In genomic region chr11:6556139-6556949, GRCh38 we compare ENCODE assay signal across 20 cellular contexts. TPM values are rescaled to one million over a fixed set of nuclear protein-coding genes. Genes with fewer than 3 reads are reported as not detected.
DNase-seq lines count a peak whose midpoint lies in the region; ATAC-seq, FAIRE-seq and TF ChIP-seq lines count a peak whose summit lies in the region.
"Had no signal": no experiment of that assay in that cellular context is flagged by ENCODE, and none has a peak within 500 bp of the region (broad histone marks: within the 10 kb centered on the region; RNA-seq: fewer than 3 reads in every experiment).

No MANE protein-coding gene starts in this region.

- no peak overlapping the region; the same call in 1 of the 2 replicates for H2BK5ac ChIP-seq in H1 (ENCODE audit: low read depth, low read length)

- H2BK120ac ChIP-seq in H1 (replicated peaks; ENCODE audit: low read depth, low read length): no peak overlapping the region

- no peaks in the 10 kb centered on the region for H3K9me3 ChIP-seq in H1 (ENCODE audit: insufficient read depth in 2 of 2, low read depth in 1 of 2, low read length in 1 of 2)
- H3K9me3 ChIP-seq: SJSA1 had no signal

- WGBS in H1 (ENCODE audit: extremely low coverage in 1 of 2, insufficient coverage in 1 of 2, insufficient read length in 1 of 2, insufficient replicate concordance in 2 of 2, low coverage in 1 of 2, low lambda C conversion rate in 2 of 2, missing lambda C conversion rate in 1 of 2), 2 experiments: 93% methylated on average over 11 of the region's 11 CpGs; no CpG with 5 or more reads in 1 of the 2 experiments

- no peak overlapping the region for H3K27ac ChIP-seq in H1 (ENCODE audit: low read depth, low read length)
- H3K27ac ChIP-seq: 22Rv1, GM23248, PC-9, SJSA1 had no signal

- H3K9ac ChIP-seq in H1 (replicated peaks in 1 of 4; ENCODE audit: extremely low read depth in 1 of 4, low read depth in 3 of 4, low read length in 3 of 4): no peak overlapping the region
- H3K9ac ChIP-seq: GM23248 had no signal

- no peak for TF ChIP-seq CTCF in activated CD8-positive, alpha-beta T cell treated with anti-CD3 and anti-CD28 coated beads for 36 hours (IDR thresholded peaks at IDR 0.05)
- TF ChIP-seq CTCF in H1 (IDR thresholded peaks at IDR 0.05; ENCODE audit: control extremely low read depth in 1 of 3, insufficient read depth in 1 of 3, low read depth in 1 of 3, low read length in 3 of 3): no peak

- no peak overlapping the region for H3K56ac ChIP-seq in H1 (replicated peaks; ENCODE audit: insufficient read length, low read depth, low read length)

- no peak overlapping the region for H2BK12ac ChIP-seq in H1 (ENCODE audit: low read depth, low read length)

- TF ChIP-seq EP300 in H1 (IDR thresholded peaks at IDR 0.05; ENCODE audit: borderline replicate concordance in 1 of 2, low read depth in 2 of 2, low read length in 2 of 2): no peak

- H3K4me3 ChIP-seq in H1 (ENCODE audit: extremely low read depth in 1 of 4, insufficient read depth in 2 of 4, low read depth in 3 of 4, low read length in 4 of 4): no peak overlapping the region
- H3K4me3 ChIP-seq: GM23248, PC-9, SJSA1 had no signal

- no peak overlapping the region for H3K4me2 ChIP-seq in H1 (ENCODE audit: insufficient read depth in 1 of 2, low read depth in 2 of 2, low read length in 2 of 2)
- H3K4me2 ChIP-seq: PC-9 had no signal

- no peak overlapping the region for H3K4ac ChIP-seq in H1 (replicated peaks; ENCODE audit: insufficient read length, low read depth, low read length)

- H2AK5ac ChIP-seq in H1 (ENCODE audit: low read depth, low read length): 0 out of 2 replicates have a peak overlapping the region, but pooled peaks have one; percentile 30

- TF ChIP-seq POLR2A in H1 (IDR thresholded peaks at IDR 0.05; ENCODE audit: control extremely low read depth in 1 of 2, low read depth in 2 of 2, low read length in 2 of 2): no peak

- intact Hi-C loops in activated CD8-positive, alpha-beta T cell treated with anti-CD3 and anti-CD28 coated beads for 36 hours (cut with micrococcal nuclease): no loop called here

- no peak overlapping the region for H3K27ac Mint-ChIP-seq in activated CD8-positive, alpha-beta T cell treated with anti-CD3 and anti-CD28 coated beads, Interleukin-2, amount 10 ng/mL, durations not matched to agents 7 days and 5 days
- no peak overlapping the region for H3K27ac Mint-ChIP-seq in activated CD8-positive, alpha-beta T cell treated with anti-CD3 and anti-CD28 coated beads for 36 hours

- DNase-seq in activated CD8-positive, alpha-beta T cell treated with anti-CD3 and anti-CD28 coated beads, Interleukin-2, amount 10 ng/mL, durations not matched to agents 7 days and 5 days: peak; percentile 9
- DNase-seq in activated CD8-positive, alpha-beta T cell treated with anti-CD3 and anti-CD28 coated beads for 36 hours: no peak
- no peak for DNase-seq in H1 (ENCODE audit: low read depth in 1 of 2, low spot score in 2 of 2)
- DNase-seq in mesenteric fat pad (ENCODE audit: low spot score): peak; percentile 77
- peak; percentile 57 for DNase-seq in renal cortical epithelial cell (ENCODE audit: low read depth)
- no peak for DNase-seq in A172 (ENCODE audit: low spot score)
- no peak for DNase-seq in NCI-H1930 (lab: John Stamatoyannopoulos, UW)
- DNase-seq in DMS79 (lab: John Stamatoyannopoulos, UW): no peak
- DNase-seq: COR-L47, DMS 273 treated with DMSO at 0.1 percent for 48 hours, GDM1, GM23248, NCI-H1417, NCI-H187 treated with DMSO at 0.1 percent for 48 hours, NCI-H345, NCI-H526, PC-9 had no signal

- no peak for TF ChIP-seq RAD21 in H1 (IDR thresholded peaks at IDR 0.05 in 1 of 2, conservative IDR thresholded peaks at IDR 0.05 in 1 of 2; ENCODE audit: low read depth in 2 of 2, low read length in 2 of 2)

- no peaks in the 10 kb centered on the region for H3K36me3 Mint-ChIP-seq in activated CD8-positive, alpha-beta T cell treated with anti-CD3 and anti-CD28 coated beads, Interleukin-2, amount 10 ng/mL, durations not matched to agents 7 days and 5 days (ENCODE audit: low read depth)
- no peaks in the 10 kb centered on the region for H3K36me3 Mint-ChIP-seq in activated CD8-positive, alpha-beta T cell treated with anti-CD3 and anti-CD28 coated beads for 36 hours (ENCODE audit: low read depth)

- no peaks in the 10 kb centered on the region for H3K4me1 Mint-ChIP-seq in activated CD8-positive, alpha-beta T cell treated with anti-CD3 and anti-CD28 coated beads, Interleukin-2, amount 10 ng/mL, durations not matched to agents 7 days and 5 days (ENCODE audit: low read depth)
- H3K4me1 Mint-ChIP-seq in activated CD8-positive, alpha-beta T cell treated with anti-CD3 and anti-CD28 coated beads for 36 hours (ENCODE audit: low read depth): no peaks in the 10 kb centered on the region
- H3K4me1 Mint-ChIP-seq: CD14-positive monocyte had no signal

- no peaks in the 10 kb centered on the region for H3K23me2 ChIP-seq in H1 (ENCODE audit: low read depth, low read length)

- CTCF ChIA-PET in activated CD8-positive, alpha-beta T cell treated with anti-CD3 and anti-CD28 coated beads, Interleukin-2, amount 10 ng/mL, durations not matched to agents 7 days and 5 days (lab: Charles Lee): no interaction called here
- CTCF ChIA-PET in activated CD8-positive, alpha-beta T cell treated with anti-CD3 and anti-CD28 coated beads for 36 hours (lab: Charles Lee): interaction anchor here (0.8 to 1.1 kb wide), 3 partner anchors 38 to 177 kb away, joined by 3 read pairs; no protein-coding TSS in a partner anchor
- CTCF ChIA-PET in H1 (lab: Charles Lee; ENCODE audit: partially characterized antibody): interaction anchor here (1.0 to 6.8 kb wide), 3 partner anchors 14 to 57 kb away, joined by 3 to 48 read pairs (median 3); no protein-coding TSS in a partner anchor

- no peak for FAIRE-seq in H1 (lab: Jason Lieb, UNC)

- no peaks in the 10 kb centered on the region for H3K27me3 ChIP-seq in H1 (replicated peaks in 1 of 4; ENCODE audit: control insufficient read depth in 3 of 4, extremely low read depth in 1 of 4, insufficient read depth in 3 of 4, low read length in 3 of 4)
- H3K27me3 ChIP-seq: SJSA1 had no signal

- H3K27me3 Mint-ChIP-seq in activated CD8-positive, alpha-beta T cell treated with anti-CD3 and anti-CD28 coated beads, Interleukin-2, amount 10 ng/mL, durations not matched to agents 7 days and 5 days (ENCODE audit: low read depth): no peaks in the 10 kb centered on the region
- H3K27me3 Mint-ChIP-seq in activated CD8-positive, alpha-beta T cell treated with anti-CD3 and anti-CD28 coated beads for 36 hours: no peaks in the 10 kb centered on the region

- POLR2A ChIA-PET in activated CD8-positive, alpha-beta T cell treated with anti-CD3 and anti-CD28 coated beads, Interleukin-2, amount 10 ng/mL, durations not matched to agents 7 days and 5 days (lab: Charles Lee): interaction anchor here (1.1 kb wide), 1 partner anchor 23 kb away, joined by 3 read pairs; no protein-coding TSS in a partner anchor
- POLR2A ChIA-PET in activated CD8-positive, alpha-beta T cell treated with anti-CD3 and anti-CD28 coated beads for 36 hours (lab: Charles Lee): interaction anchor here (0.5 to 1.0 kb wide), 2 partner anchors 10 to 520 kb away, joined by 3 read pairs; no protein-coding TSS in a partner anchor
- POLR2A ChIA-PET in H1 (lab: Charles Lee; ENCODE audit: partially characterized antibody): interaction anchor here (1.2 kb wide), 1 partner anchor 9 kb away, joined by 3 read pairs; no protein-coding TSS in a partner anchor

- no peak overlapping the region for H4K5ac ChIP-seq in H1 (ENCODE audit: insufficient read length, low read depth, low read length)

- no peaks in the 10 kb centered on the region for H3K79me2 ChIP-seq in H1 (ENCODE audit: control insufficient read depth in 1 of 2, insufficient read depth in 2 of 2, low read length in 2 of 2)

- H4K91ac ChIP-seq in H1 (replicated peaks; ENCODE audit: insufficient read length, low read length): no peak overlapping the region

- no peak overlapping the region; the same call in 1 of the 2 replicates for H4K8ac ChIP-seq in H1 (ENCODE audit: extremely low read depth, insufficient read depth, low read length)

- no peak overlapping the region for H2AFZ ChIP-seq in H1 (ENCODE audit: low read length)
- H2AFZ ChIP-seq: GM23248, PC-9 had no signal

- no peak overlapping the region for H2BK15ac ChIP-seq in H1 (ENCODE audit: low read length)

- no peaks in the 10 kb centered on the region for H3K36me3 ChIP-seq in H1 (ENCODE audit: control insufficient read depth in 2 of 4, insufficient read depth in 4 of 4, low read length in 3 of 4)
- H3K36me3 ChIP-seq: SJSA1 had no signal

- no peaks in the 10 kb centered on the region for H3K4me1 ChIP-seq in H1 (replicated peaks in 1 of 4; ENCODE audit: control insufficient read depth in 3 of 4, insufficient read depth in 4 of 4, low read length in 3 of 4)
- H3K4me1 ChIP-seq: SJSA1 had no signal

- H4K20me1 ChIP-seq in H1 (replicated peaks in 1 of 2; ENCODE audit: control insufficient read depth in 1 of 2, insufficient read depth in 2 of 2, low read length in 2 of 2): no peaks in the 10 kb centered on the region

- no peaks in the 10 kb centered on the region for H3K9me3 Mint-ChIP-seq in activated CD8-positive, alpha-beta T cell treated with anti-CD3 and anti-CD28 coated beads, Interleukin-2, amount 10 ng/mL, durations not matched to agents 7 days and 5 days (ENCODE audit: insufficient read depth)
- no peaks in the 10 kb centered on the region for H3K9me3 Mint-ChIP-seq in activated CD8-positive, alpha-beta T cell treated with anti-CD3 and anti-CD28 coated beads for 36 hours
- H3K9me3 Mint-ChIP-seq: CD14-positive monocyte had no signal

- no peak overlapping the region for H2BK20ac ChIP-seq in H1 (ENCODE audit: low read length)

- H3K14ac ChIP-seq in H1 (ENCODE audit: insufficient read length): no peak overlapping the region

- ATAC-seq in activated CD8-positive, alpha-beta T cell treated with anti-CD3 and anti-CD28 coated beads, Interleukin-2, amount 10 ng/mL, durations not matched to agents 7 days and 5 days: no peak
- ATAC-seq in activated CD8-positive, alpha-beta T cell treated with anti-CD3 and anti-CD28 coated beads for 36 hours: no peak

- H3K23ac ChIP-seq in H1 (ENCODE audit: insufficient read length): no peak overlapping the region

- no peaks in the 10 kb centered on the region for H3K79me1 ChIP-seq in H1 (ENCODE audit: low read depth, low read length)

- H3K4me3 Mint-ChIP-seq in activated CD8-positive, alpha-beta T cell treated with anti-CD3 and anti-CD28 coated beads, Interleukin-2, amount 10 ng/mL, durations not matched to agents 7 days and 5 days: no peak overlapping the region
- H3K4me3 Mint-ChIP-seq in activated CD8-positive, alpha-beta T cell treated with anti-CD3 and anti-CD28 coated beads for 36 hours: no peak overlapping the region
- H3K4me3 Mint-ChIP-seq: CD14-positive monocyte had no signal

- no peak overlapping the region for H3K18ac ChIP-seq in H1 (ENCODE audit: extremely low read depth, low read length)

RNA-seq across cellular contexts. Expression of gene RRP8, which starts 47.1 kb away (rescaled TPM):
- total RNA-seq in activated CD8-positive, alpha-beta T cell treated with anti-CD3 and anti-CD28 coated beads, Interleukin-2, amount 10 ng/mL, durations not matched to agents 7 days and 5 days: 10 to 100 TPM; 28.6 to 29.8 TPM
- 10 to 100 TPM; 39.6 to 43.1 TPM for total RNA-seq in activated CD8-positive, alpha-beta T cell treated with anti-CD3 and anti-CD28 coated beads for 36 hours
- total RNA-seq in H1 (2021; fragmentation: NEBNext Ultra II Directional; extraction: Animal tissue kit (Norgen Biotek cat#: 25700)): 14.9 and 15.4 TPM in 2 replicates
- polyA plus RNA-seq in H1 (2011; rRNA removed): 3.6 and 4.2 TPM in 2 replicates
- polyA plus RNA-seq in H1 (2011; cell fraction: cytosol; rRNA removed): 4.0 TPM
- polyA plus RNA-seq in H1 (2011; cell fraction: nucleus; rRNA removed): 7.9 TPM
- 10.3 to 11.8 TPM (median 10.6 TPM) in 4 replicates for polyA plus RNA-seq in H1 (2012, experiment 1 of 2)
- polyA plus RNA-seq in H1 (2012, experiment 2 of 2): 16.3 TPM
- polyA plus RNA-seq in H1 (2013, experiment 1 of 2): 14.9 TPM
- 14.9 TPM for polyA plus RNA-seq in H1 (2013, experiment 2 of 2)
- polyA minus RNA-seq in H1 (2011; rRNA and poly(A)+ RNA removed): 6.3 and 7.1 TPM in 2 replicates
- polyA minus RNA-seq in H1 (2011; cell fraction: cytosol; rRNA and poly(A)+ RNA removed): 6.8 TPM
- polyA minus RNA-seq in H1 (2011; cell fraction: nucleus; rRNA and poly(A)+ RNA removed): 13.5 TPM
- total RNA-seq in mesenteric fat pad (20.8 TPM), renal cortical epithelial cell (6.4 and 22.6 TPM in 2 replicates)
- total RNA-seq in A172 (2014; rRNA removed; shearing (Covaris generic)): 14.0 and 35.3 TPM in 2 replicates

RNA-seq across cellular contexts. Expression of gene ILK, which starts 47.2 kb away (rescaled TPM):
- total RNA-seq in activated CD8-positive, alpha-beta T cell treated with anti-CD3 and anti-CD28 coated beads, Interleukin-2, amount 10 ng/mL, durations not matched to agents 7 days and 5 days: 100 to 1,000 TPM; 195 to 197 TPM
- 10 to 100 TPM; 70.6 to 71.7 TPM for total RNA-seq in activated CD8-positive, alpha-beta T cell treated with anti-CD3 and anti-CD28 coated beads for 36 hours
- total RNA-seq in H1 (2021; fragmentation: NEBNext Ultra II Directional; extraction: Animal tissue kit (Norgen Biotek cat#: 25700)): 91.4 and 103 TPM in 2 replicates
- polyA plus RNA-seq in H1 (2011; rRNA removed): 117 and 132 TPM in 2 replicates
- polyA plus RNA-seq in H1 (2011; cell fraction: cytosol; rRNA removed): 123 TPM
- 135 TPM for polyA plus RNA-seq in H1 (2011; cell fraction: nucleus; rRNA removed)
- polyA plus RNA-seq in H1 (2012, experiment 1 of 2): 95.0 to 112 TPM (median 104 TPM) in 4 replicates
- polyA plus RNA-seq in H1 (2012, experiment 2 of 2): 121 TPM
- polyA plus RNA-seq in H1 (2013, experiment 1 of 2): 98.3 TPM
- 97.4 TPM for polyA plus RNA-seq in H1 (2013, experiment 2 of 2)
- 132 and 144 TPM in 2 replicates for polyA minus RNA-seq in H1 (2011; rRNA and poly(A)+ RNA removed)
- 74.0 TPM for polyA minus RNA-seq in H1 (2011; cell fraction: cytosol; rRNA and poly(A)+ RNA removed)
- polyA minus RNA-seq in H1 (2011; cell fraction: nucleus; rRNA and poly(A)+ RNA removed): 78.7 TPM
- total RNA-seq in mesenteric fat pad: 141 TPM
- 133 and 183 TPM in 2 replicates for total RNA-seq in renal cortical epithelial cell
- total RNA-seq in A172 (2014; rRNA removed; shearing (Covaris generic)): 210 and 231 TPM in 2 replicates

RNA-seq across cellular contexts. Expression of gene TAF10, which starts 55.7 kb away (rescaled TPM):
- total RNA-seq in activated CD8-positive, alpha-beta T cell treated with anti-CD3 and anti-CD28 coated beads, Interleukin-2, amount 10 ng/mL, durations not matched to agents 7 days and 5 days: 100 to 1,000 TPM; 140 to 156 TPM
- 100 to 1,000 TPM; 151 to 160 TPM for total RNA-seq in activated CD8-positive, alpha-beta T cell treated with anti-CD3 and anti-CD28 coated beads for 36 hours
- total RNA-seq in H1 (2021; fragmentation: NEBNext Ultra II Directional; extraction: Animal tissue kit (Norgen Biotek cat#: 25700)): 128 and 153 TPM in 2 replicates
- polyA plus RNA-seq in H1 (2011; rRNA removed): 213 and 242 TPM in 2 replicates
- polyA plus RNA-seq in H1 (2011; cell fraction: cytosol; rRNA removed): 166 TPM
- 334 TPM for polyA plus RNA-seq in H1 (2011; cell fraction: nucleus; rRNA removed)
- 232 to 283 TPM (median 269 TPM) in 4 replicates for polyA plus RNA-seq in H1 (2012, experiment 1 of 2)
- polyA plus RNA-seq in H1 (2012, experiment 2 of 2): 61.1 TPM
- polyA plus RNA-seq in H1 (2013, experiment 1 of 2): 237 TPM
- polyA plus RNA-seq in H1 (2013, experiment 2 of 2): 233 TPM
- 83.0 and 89.5 TPM in 2 replicates for polyA minus RNA-seq in H1 (2011; rRNA and poly(A)+ RNA removed)
- polyA minus RNA-seq in H1 (2011; cell fraction: cytosol; rRNA and poly(A)+ RNA removed): 58.3 TPM
- 50.7 TPM for polyA minus RNA-seq in H1 (2011; cell fraction: nucleus; rRNA and poly(A)+ RNA removed)
- total RNA-seq in mesenteric fat pad: 142 TPM
- total RNA-seq in renal cortical epithelial cell: 36.1 and 36.9 TPM in 2 replicates
- total RNA-seq in A172 (2014; rRNA removed; shearing (Covaris generic)): 53.6 and 67.5 TPM in 2 replicates

RNA-seq across cellular contexts. Expression of gene DNHD1, which starts 59.3 kb away (rescaled TPM):
- 10 to 100 TPM; 17.8 to 18.5 TPM for total RNA-seq in activated CD8-positive, alpha-beta T cell treated with anti-CD3 and anti-CD28 coated beads, Interleukin-2, amount 10 ng/mL, durations not matched to agents 7 days and 5 days
- total RNA-seq in activated CD8-positive, alpha-beta T cell treated with anti-CD3 and anti-CD28 coated beads for 36 hours: 10 to 100 TPM; 27.5 to 28.2 TPM
- total RNA-seq in H1 (2021; fragmentation: NEBNext Ultra II Directional; extraction: Animal tissue kit (Norgen Biotek cat#: 25700)): 4.2 and 5.0 TPM in 2 replicates
- polyA plus RNA-seq in H1 (2011; rRNA removed): 6.8 and 7.6 TPM in 2 replicates
- 7.5 TPM for polyA plus RNA-seq in H1 (2011; cell fraction: cytosol; rRNA removed)
- polyA plus RNA-seq in H1 (2011; cell fraction: nucleus; rRNA removed): 77.2 TPM
- polyA plus RNA-seq in H1 (2012, experiment 1 of 2): 6.0 to 8.8 TPM (median 6.8 TPM) in 4 replicates
- 1.2 TPM for polyA plus RNA-seq in H1 (2012, experiment 2 of 2)
- 2.7 TPM for polyA plus RNA-seq in H1 (2013, experiment 1 of 2)
- polyA plus RNA-seq in H1 (2013, experiment 2 of 2): 2.1 TPM
- 32.7 and 46.7 TPM in 2 replicates for polyA minus RNA-seq in H1 (2011; rRNA and poly(A)+ RNA removed)
- polyA minus RNA-seq in H1 (2011; cell fraction: cytosol; rRNA and poly(A)+ RNA removed): 9.0 TPM
- 37.5 TPM for polyA minus RNA-seq in H1 (2011; cell fraction: nucleus; rRNA and poly(A)+ RNA removed)
- total RNA-seq in mesenteric fat pad (13.7 TPM), renal cortical epithelial cell (0.69 and 2.5 TPM in 2 replicates)
- total RNA-seq in A172 (2014; rRNA removed; shearing (Covaris generic)): 1.9 and 3.0 TPM in 2 replicates

Comparison
In these comparisons a context has a peak if more than half of its experiments do, and no peak if none do; other contexts are left out.
1. DNase-seq: peak in activated CD8-positive, alpha-beta T cell treated with anti-CD3 and anti-CD28 coated beads, Interleukin-2, amount 10 ng/mL, durations not matched to agents 7 days and 5 days (single experiment), mesenteric fat pad (single experiment) and renal cortical epithelial cell (single experiment); none in activated CD8-positive, alpha-beta T cell treated with anti-CD3 and anti-CD28 coated beads for 36 hours (single experiment), H1 (0 of 2), A172 (single experiment), NCI-H1930 (0 of 2) and DMS79 (single experiment).